Comparison of ENCODE assay signal across 8 cellular contexts in genomic region chr19:10695401-10696398, GRCh38.
A peak's percentile ranks its signal among the peaks of the same experiment; 100 is the strongest.
DNase-seq lines count a peak whose midpoint lies in the region; ATAC-seq and TF ChIP-seq lines count a peak whose summit lies in the region.

No MANE protein-coding gene starts in this region.

- in situ Hi-C loops in GM13977 (cut with MboI; ENCODE audit: low pct_unique_long_range_greater_than_20kb, low sequenced_read_pairs, unreplicated experiment), result no loop called here

- TF ChIP-seq CTCF in GM13977 (IDR thresholded peaks at IDR 0.05; ENCODE audit: extremely low read depth, insufficient read depth, missing control alignments) (no peak), coronary artery (IDR thresholded peaks at IDR 0.05) (no peak)

- H3K4me3 ChIP-seq in coronary artery, result peak overlapping the region; percentile 10

- peak; percentile 48 for ATAC-seq in HG03439 (IDR thresholded peaks at IDR 0.05; ENCODE audit: unreplicated experiment)
- ATAC-seq in HG03025 (IDR thresholded peaks at IDR 0.05; ENCODE audit: low FRiP score, unreplicated experiment), result no peak

- no peak overlapping the region for H3K27ac ChIP-seq in coronary artery

- DNase-seq in GM13977 (ENCODE audit: low spot score) (peak; percentile 94), NCI-H526 (lab: John Stamatoyannopoulos, UW) (peak; percentile 74 to 96), coronary artery (ENCODE audit: low spot score) (peak; percentile 91), left kidney (ENCODE audit: low read depth, low spot score) (peak; percentile 98)
- peak; percentile 87 for DNase-seq in activated CD4-positive, alpha-beta T cell treated with anti-CD3 and anti-CD28 coated beads, Interleukin-2, amount 50 U/mL, for 1 hour
- DNase-seq in stimulated activated CD4-positive, alpha-beta T cell treated with anti-CD3 and anti-CD28 coated beads, Interleukin-2, amount 100 ng/mL, for 4 hours (ENCODE audit: low read depth), result peak; percentile 74
